ENCODE assay signal across 13 cellular contexts in genomic region chr9:70564464-70565190, GRCh38.
DNase-seq lines count a peak whose midpoint lies in the region; ATAC-seq and TF ChIP-seq lines count a peak whose summit lies in the region.
"Had no signal": no experiment of that assay in that cellular context is flagged by ENCODE, and none has a peak within 500 bp of the region (broad histone marks: within the 10 kb centered on the region; RNA-seq: fewer than 3 reads in every experiment).

No MANE protein-coding gene starts in this region.

- peaks cover 52% of the 10 kb centered on the region for H3K4me1 Mint-ChIP-seq in activated naive CD4-positive, alpha-beta T cell treated with anti-CD3 and anti-CD28 coated beads for 36 hours (ENCODE audit: low read depth)
- H3K4me1 Mint-ChIP-seq in activated CD8-positive, alpha-beta T cell treated with anti-CD3 and anti-CD28 coated beads for 36 hours (ENCODE audit: low read depth): peaks cover 46% of the 10 kb centered on the region

- ATAC-seq in activated CD8-positive, alpha-beta T cell treated with anti-CD3 and anti-CD28 coated beads for 36 hours: no peak
- ATAC-seq in left lung: no peak
- ATAC-seq in GM19463 (IDR thresholded peaks at IDR 0.05; ENCODE audit: unreplicated experiment): no peak

- no peak for TF ChIP-seq CTCF in activated CD8-positive, alpha-beta T cell treated with anti-CD3 and anti-CD28 coated beads for 36 hours (IDR thresholded peaks at IDR 0.05)
- no peak for TF ChIP-seq CTCF in left lung (IDR thresholded peaks at IDR 0.05)
- no peak for TF ChIP-seq CTCF in transverse colon (IDR thresholded peaks at IDR 0.05)

- in situ Hi-C loops in transverse colon (cut with MboI; ENCODE audit: low pct_ligation_motif_present in 1 of 4, low pct_unique_long_range_greater_than_20kb in 1 of 4, low sequenced_read_pairs in 3 of 4): no loop called here

- TF ChIP-seq EP300 in transverse colon (IDR thresholded peaks at IDR 0.05; ENCODE audit: low read depth): no peak

- intact Hi-C loops in activated naive CD4-positive, alpha-beta T cell treated with anti-CD3 and anti-CD28 coated beads for 36 hours (cut with micrococcal nuclease): loop anchor here (1.0 to 10.0 kb wide), 8 partner anchors 13 to 1800 kb away; partner anchors contain the start of genes CEMIP2, SMC5, TJP2 and ZFAND5
- intact Hi-C loops in activated CD8-positive, alpha-beta T cell treated with anti-CD3 and anti-CD28 coated beads for 36 hours (cut with micrococcal nuclease): no loop called here
- intact Hi-C loops in left lung (cut with DNase I) (no loop called here), transverse colon (cut with DNase I; ENCODE audit: low total_unique reads) (no loop called here)

- no peaks in the 10 kb centered on the region for H3K36me3 Mint-ChIP-seq in activated naive CD4-positive, alpha-beta T cell treated with anti-CD3 and anti-CD28 coated beads for 36 hours (ENCODE audit: low read depth)
- no peaks in the 10 kb centered on the region for H3K36me3 Mint-ChIP-seq in activated CD8-positive, alpha-beta T cell treated with anti-CD3 and anti-CD28 coated beads for 36 hours (ENCODE audit: low read depth)

- H3K9me3 ChIP-seq in left lung (no peaks in the 10 kb centered on the region), transverse colon (no peaks in the 10 kb centered on the region)
- H3K9me3 ChIP-seq: BE2C, right lobe of liver had no signal

- DNase-seq in activated naive CD4-positive, alpha-beta T cell treated with anti-CD3 and anti-CD28 coated beads for 36 hours: no peak
- no peak for DNase-seq in activated naive CD4-positive, alpha-beta T cell (lab: John Stamatoyannopoulos, UW)
- DNase-seq in activated CD8-positive, alpha-beta T cell treated with anti-CD3 and anti-CD28 coated beads for 36 hours: no peak
- DNase-seq in left lung (no peak), transverse colon (no peak), retina (no peak), NCI-H2081 treated with DMSO at 0.1 percent for 48 hours (lab: John Stamatoyannopoulos, UW) (no peak)
- DNase-seq: BE2C, NCI-H2171 treated with DMSO at 0.1 percent for 48 hours, right lobe of liver, SHP77 treated with DMSO at 0.1 percent for 48 hours had no signal

- H3K4me1 ChIP-seq in left lung (peaks cover 14 to 28% of the 10 kb centered on the region in 2 donors), transverse colon (peaks cover 0 to 16% (median 0%) of the 10 kb centered on the region in 4 donors)

- no peaks in the 10 kb centered on the region for H3K27me3 Mint-ChIP-seq in activated naive CD4-positive, alpha-beta T cell treated with anti-CD3 and anti-CD28 coated beads for 36 hours (ENCODE audit: low read depth)
- no peaks in the 10 kb centered on the region for H3K27me3 Mint-ChIP-seq in activated CD8-positive, alpha-beta T cell treated with anti-CD3 and anti-CD28 coated beads for 36 hours

- TF ChIP-seq POLR2A in transverse colon (IDR thresholded peaks at IDR 0.05): no peak

- H3K9me3 Mint-ChIP-seq in activated naive CD4-positive, alpha-beta T cell treated with anti-CD3 and anti-CD28 coated beads for 36 hours: no peaks in the 10 kb centered on the region
- no peaks in the 10 kb centered on the region for H3K9me3 Mint-ChIP-seq in activated CD8-positive, alpha-beta T cell treated with anti-CD3 and anti-CD28 coated beads for 36 hours

- WGBS in transverse colon (ENCODE audit: low coverage in 1 of 2), 2 donors: 86 to 88% methylated on average over 3 to 6 of the region's 6 CpGs

- POLR2A ChIA-PET in activated CD8-positive, alpha-beta T cell treated with anti-CD3 and anti-CD28 coated beads for 36 hours (lab: Charles Lee): interaction anchor here (0.7 to 2.9 kb wide), 8 partner anchors 9 to 152 kb away, joined by 3 to 22 read pairs (median 4); no protein-coding TSS in a partner anchor

- peak overlapping the region; percentile 38 for H3K4me3 Mint-ChIP-seq in activated naive CD4-positive, alpha-beta T cell treated with anti-CD3 and anti-CD28 coated beads for 36 hours
- H3K4me3 Mint-ChIP-seq in activated CD8-positive, alpha-beta T cell treated with anti-CD3 and anti-CD28 coated beads for 36 hours: peak overlapping the region; percentile 63

- CTCF ChIA-PET in activated naive CD4-positive, alpha-beta T cell treated with anti-CD3 and anti-CD28 coated beads for 36 hours (lab: Charles Lee): interaction anchor here (0.7 to 2.9 kb wide), 6 partner anchors 32 to 813 kb away, joined by 3 to 17 read pairs (median 6); no protein-coding TSS in a partner anchor
- CTCF ChIA-PET in activated CD8-positive, alpha-beta T cell treated with anti-CD3 and anti-CD28 coated beads for 36 hours (lab: Charles Lee): interaction anchor here (1.4 to 3.8 kb wide), 4 partner anchors 38 to 174 kb away, joined by 4 to 18 read pairs (median 4); no protein-coding TSS in a partner anchor

- peak overlapping the region; percentile 97 for H3K27ac Mint-ChIP-seq in activated naive CD4-positive, alpha-beta T cell treated with anti-CD3 and anti-CD28 coated beads for 36 hours
- H3K27ac Mint-ChIP-seq in activated CD8-positive, alpha-beta T cell treated with anti-CD3 and anti-CD28 coated beads for 36 hours: peak overlapping the region; percentile 96

- no peaks in the 10 kb centered on the region for H3K36me3 ChIP-seq in left lung
- no peaks in the 10 kb centered on the region for H3K36me3 ChIP-seq in transverse colon
- H3K36me3 ChIP-seq: BE2C, right lobe of liver had no signal

- H3K27me3 ChIP-seq in left lung (no peaks in the 10 kb centered on the region), transverse colon (no peaks in the 10 kb centered on the region)
- H3K27me3 ChIP-seq: BE2C, right lobe of liver had no signal

- H3K27ac ChIP-seq in left lung: peak overlapping the region; percentile 78 to 86
- H3K27ac ChIP-seq in transverse colon: peak overlapping the region; percentile 61 to 72 (median 68)

- H3K4me3 ChIP-seq in left lung (no peak overlapping the region), transverse colon (no peak overlapping the region)
- H3K4me3 ChIP-seq: lung, right lobe of liver had no signal
